In the genomic region with DNA sequence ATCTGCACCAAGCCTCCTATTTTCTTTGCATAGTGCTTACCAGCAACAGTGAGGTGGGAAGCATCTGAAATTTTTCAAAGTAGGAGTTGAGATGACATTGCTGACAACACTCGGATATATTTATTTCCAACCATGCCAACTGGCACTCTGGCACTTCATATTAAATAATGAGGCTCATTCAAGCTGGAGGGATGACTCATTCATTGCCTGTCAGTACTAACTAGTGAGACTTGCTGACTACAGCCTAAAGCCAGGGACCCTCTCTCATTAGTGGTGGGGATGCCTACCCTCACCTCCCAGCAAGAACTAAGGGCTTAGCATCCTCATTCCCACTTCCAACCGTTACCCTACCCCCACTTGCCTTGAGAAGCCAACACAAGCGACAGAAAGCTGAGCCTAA, we compare ENCODE assay signal across 14 cellular contexts.
DNase-seq lines count a peak whose midpoint lies in the region; TF ChIP-seq lines count a peak whose summit lies in the region.
"Had no signal": no experiment of that assay in that cellular context is flagged by ENCODE, and none has a peak within 500 bp of the region (broad histone marks: within the 10 kb centered on the region; RNA-seq: fewer than 3 reads in every experiment).

No MANE protein-coding gene starts in this region.

- no peak overlapping the region for H3K27ac ChIP-seq in ascending aorta
- H3K27ac ChIP-seq: left ventricle myocardium inferior, prostate gland, suprapubic skin had no signal

- DNase-seq in HCEC 1CT (peak; percentile 51), NCI-H446 treated with DMSO at 0.1 percent for 48 hours (lab: John Stamatoyannopoulos, UW) (peak; percentile 81), epithelial cell of esophagus (ENCODE audit: low read depth) (peak; percentile 47), pons (ENCODE audit: low spot score) (peak; percentile 34), ascending aorta (ENCODE audit: low spot score in 2 of 2) (no peak), NCI-H128 (lab: John Stamatoyannopoulos, UW; ENCODE audit: unreplicated experiment) (no peak)
- DNase-seq in activated CD8-positive, alpha-beta memory T cell treated with anti-CD3 and anti-CD28 coated beads, Interleukin-2, amount 50 U/mL, for 4 hours, result no peak
- DNase-seq: activated naive CD8-positive, alpha-beta T cell treated with anti-CD3 and anti-CD28 coated beads for 36 hours; left ventricle myocardium inferior; naive B cell; NCI-H2227 treated with DMSO at 0.1 percent for 48 hours; SW 1271 had no signal

- TF ChIP-seq CTCF in epithelial cell of esophagus (IDR thresholded peaks at IDR 0.05; ENCODE audit: insufficient read depth, low read depth, low read length, missing control alignments) (no peak), ascending aorta (IDR thresholded peaks at IDR 0.05) (no peak)

- no peaks in the 10 kb centered on the region for H3K36me3 ChIP-seq in ascending aorta
- H3K36me3 ChIP-seq: left ventricle myocardium inferior, prostate gland, suprapubic skin had no signal

- intact Hi-C loops in ascending aorta (cut with DNase I), result no loop called here

- H3K4me3 ChIP-seq in epithelial cell of esophagus (ENCODE audit: low read length) (no peak overlapping the region), ascending aorta (no peak overlapping the region)
- H3K4me3 ChIP-seq: left ventricle myocardium inferior, prostate gland, suprapubic skin had no signal

- no peaks in the 10 kb centered on the region for H3K4me1 ChIP-seq in ascending aorta
- H3K4me1 ChIP-seq: left ventricle myocardium inferior, prostate gland had no signal

- H3K27me3 ChIP-seq in ascending aorta, result no peaks in the 10 kb centered on the region
- H3K27me3 ChIP-seq: suprapubic skin had no signal

- H3K9me3 ChIP-seq in ascending aorta, result peaks cover 0 to 16% of the 10 kb centered on the region in 2 donors
- H3K9me3 ChIP-seq: prostate gland, suprapubic skin had no signal

Comparison
In these comparisons a context has a peak if more than half of its experiments do, and no peak if none do; other contexts are left out.
1. DNase-seq: peak in HCEC 1CT (single experiment), NCI-H446 treated with DMSO at 0.1 percent for 48 hours (single experiment), epithelial cell of esophagus (single experiment) and pons (single experiment); none in activated CD8-positive, alpha-beta memory T cell treated with anti-CD3 and anti-CD28 coated beads, Interleukin-2, amount 50 U/mL, for 4 hours (single experiment), ascending aorta (0 of 2) and NCI-H128 (single experiment).